Comparison of ENCODE assay signal across 22 cellular contexts in the genomic region with DNA sequence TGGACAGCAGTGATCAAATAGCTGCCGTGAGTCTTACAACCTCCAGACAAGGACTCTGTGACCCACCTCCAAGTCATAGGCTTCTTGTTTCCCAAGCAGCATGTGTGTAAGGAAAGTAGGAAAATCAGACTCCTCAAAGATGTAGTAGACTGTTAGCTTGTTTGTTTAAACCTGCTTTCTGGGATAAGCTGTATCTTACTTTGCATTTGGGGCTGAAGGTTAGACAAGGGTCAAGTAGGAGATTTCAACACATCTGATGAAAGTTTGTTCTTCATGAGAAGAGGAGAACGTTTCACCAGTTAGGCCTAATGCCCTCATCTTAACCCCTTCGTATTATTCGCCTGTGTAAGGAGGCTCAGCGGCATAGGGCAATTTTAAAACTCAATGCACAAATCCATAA.
DNase-seq lines count a peak whose midpoint lies in the region; ATAC-seq, FAIRE-seq and TF ChIP-seq lines count a peak whose summit lies in the region.
"Had no signal": no experiment of that assay in that cellular context is flagged by ENCODE, and none has a peak within 500 bp of the region (broad histone marks: within the 10 kb centered on the region; RNA-seq: fewer than 3 reads in every experiment).

No MANE protein-coding gene starts in this region.

- H3K79me2 ChIP-seq in K562 (ENCODE audit: control insufficient read depth, insufficient read depth, low read length) = no peaks in the 10 kb centered on the region

- H3K4me2 ChIP-seq in K562 (ENCODE audit: insufficient read depth, low read length) = peak overlapping the region; percentile 33; the same call in 1 of the 2 replicates
- H3K4me2 ChIP-seq: A549 had no signal

- H3K9ac ChIP-seq in K562 (ENCODE audit: insufficient read depth in 1 of 2, low read depth in 2 of 2, low read length in 2 of 2) = no peak overlapping the region

- no peak for TF ChIP-seq CTCF in K562 (IDR thresholded peaks at IDR 0.05 in 2 of 3, conservative IDR thresholded peaks at IDR 0.05 in 1 of 3; ENCODE audit: insufficient read depth in 2 of 3, low read depth in 1 of 3, low read length in 3 of 3)
- TF ChIP-seq CTCF in left lung (IDR thresholded peaks at IDR 0.05) = no peak
- no peak for TF ChIP-seq CTCF in progenitor cell of endocrine pancreas (IDR thresholded peaks at IDR 0.05; ENCODE audit: unreplicated experiment)
- no peak for TF ChIP-seq CTCF in type B pancreatic cell (conservative IDR thresholded peaks at IDR 0.05)

- H3K27me3 ChIP-seq in K562 (ENCODE audit: control insufficient read depth in 2 of 2, insufficient read depth in 2 of 2, low read length in 2 of 2) (no peaks in the 10 kb centered on the region), left lung (no peaks in the 10 kb centered on the region)

- no peak overlapping the region for H3K4me3 Mint-ChIP-seq in progenitor cell of endocrine pancreas (ENCODE audit: low read depth)
- H3K4me3 Mint-ChIP-seq in type B pancreatic cell = no peak overlapping the region
- H3K4me3 Mint-ChIP-seq: CD4-positive, alpha-beta memory T cell; HFFc6 had no signal

- peaks cover 0 to 2% of the 10 kb centered on the region in 2 experiments; a peak in 1 of 5 replicates for H3K4me1 ChIP-seq in K562 (replicated peaks in 1 of 2; ENCODE audit: control insufficient read depth in 2 of 2, insufficient read depth in 2 of 2, low read length in 2 of 2)
- no peaks in the 10 kb centered on the region for H3K4me1 ChIP-seq in left lung
- H3K4me1 ChIP-seq: A549 had no signal

- H3K4me3 ChIP-seq in K562 (no peak overlapping the region), left lung (no peak overlapping the region)
- H3K4me3 ChIP-seq: A549 had no signal

- ATAC-seq in K562 (no peak; the same call in 2 of the 3 replicates), left lung (peak; percentile 61), GM18873 (IDR thresholded peaks at IDR 0.05; ENCODE audit: low FRiP score, unreplicated experiment) (no peak)
- ATAC-seq: A549, HCT116 had no signal

- H3K36me3 Mint-ChIP-seq in progenitor cell of endocrine pancreas (ENCODE audit: insufficient read depth) (peaks cover 4% of the 10 kb centered on the region), type B pancreatic cell (no peaks in the 10 kb centered on the region)
- H3K36me3 Mint-ChIP-seq: CD4-positive, alpha-beta memory T cell had no signal

- CTCF ChIA-PET in K562 (lab: Yijun Ruan, JAX; ENCODE audit: low intra/inter-chr PET ratio) = no interaction called here

- no peak overlapping the region for H2AFZ ChIP-seq in K562 (ENCODE audit: low read depth, low read length)

- WGBS in K562 (ENCODE audit: insufficient coverage, low coverage, missing lambda C conversion rate) = 35% methylated on average over 5 of the region's 5 CpGs

- no peak overlapping the region for H3K27ac ChIP-seq in K562 (ENCODE audit: extremely low read depth, low read depth, low read length)
- no peak overlapping the region for H3K27ac ChIP-seq in left lung
- H3K27ac ChIP-seq: 22Rv1, A549, C4-2B, HL-60 had no signal

- BruUV-seq in K562 (replicated peaks; lab: Mats Ljungman, UMichigan) = no TSS peak

- no peak for TF ChIP-seq EP300 in K562 (IDR thresholded peaks at IDR 0.05; ENCODE audit: low read length)

- in situ Hi-C loops in K562 (cut with MboI) = no loop called here

- H3K4me1 Mint-ChIP-seq in progenitor cell of endocrine pancreas (ENCODE audit: low read depth) (peaks cover 18% of the 10 kb centered on the region), type B pancreatic cell (ENCODE audit: unreplicated experiment) (peaks cover 9% of the 10 kb centered on the region)
- H3K4me1 Mint-ChIP-seq: CD4-positive, alpha-beta memory T cell had no signal

- intact Hi-C loops in K562 (cut with micrococcal nuclease) (no loop called here), left lung (cut with DNase I) (no loop called here)

- peak; percentile 16 for DNase-seq in MV-4-11 (lab: John Stamatoyannopoulos, UW)
- DNase-seq in K562 (ENCODE audit: extremely low read depth in 1 of 4, low spot score in 3 of 4) = no peak
- DNase-seq in left lung = no peak
- no peak for DNase-seq in progenitor cell of endocrine pancreas (ENCODE audit: low spot score, unreplicated experiment)
- no peak for DNase-seq in NCI-H524 treated with DMSO at 0.1 percent for 48 hours (lab: John Stamatoyannopoulos, UW)
- no peak for DNase-seq in stimulated activated naive CD4-positive, alpha-beta T cell (lab: John Stamatoyannopoulos, UW)
- no peak for DNase-seq in type B pancreatic cell (ENCODE audit: extremely low spot score, unreplicated experiment)
- DNase-seq: AML-193; CD4-positive, alpha-beta memory T cell; DMS153; DMS79; GDM1; GOT3; H7; HFFc6 had no signal

- POLR2A ChIA-PET in K562 (lab: Yijun Ruan, JAX) = interaction anchor here (0.6 to 0.7 kb wide), 3 partner anchors 15 to 1033 kb away, joined by 3 to 4 read pairs (median 3); no protein-coding TSS in a partner anchor

- H3K27ac Mint-ChIP-seq in progenitor cell of endocrine pancreas (peak overlapping the region; percentile 81), type B pancreatic cell (no peak overlapping the region)
- H3K27ac Mint-ChIP-seq: CD4-positive, alpha-beta memory T cell; HFFc6 had no signal

- TF ChIP-seq POLR2A in K562 (conservative IDR thresholded peaks at IDR 0.05) = no peak

- FAIRE-seq in K562 (lab: Jason Lieb, UNC) = no peak
- FAIRE-seq: A549, GM12892 had no signal

- H3K27me3 Mint-ChIP-seq in progenitor cell of endocrine pancreas (no peaks in the 10 kb centered on the region), type B pancreatic cell (no peaks in the 10 kb centered on the region)

- no peaks in the 10 kb centered on the region for H3K9me1 ChIP-seq in K562 (ENCODE audit: control insufficient read depth, insufficient read depth, low read length)

- H3K9me3 Mint-ChIP-seq in progenitor cell of endocrine pancreas (ENCODE audit: low read depth) (peaks cover 13% of the 10 kb centered on the region), type B pancreatic cell (peaks cover 7% of the 10 kb centered on the region)

- H3K36me3 ChIP-seq in K562 (ENCODE audit: control insufficient read depth, insufficient read depth, low read length) = no peaks in the 10 kb centered on the region
- H3K36me3 ChIP-seq in left lung = no peaks in the 10 kb centered on the region

- no peaks in the 10 kb centered on the region for H4K20me1 ChIP-seq in K562 (replicated peaks; ENCODE audit: control insufficient read depth, insufficient read depth, low read length)

- H3K9me3 ChIP-seq in K562 (replicated peaks; ENCODE audit: control insufficient read depth, insufficient read depth, low read depth, low read length) (peaks cover 5% of the 10 kb centered on the region), left lung (peaks cover 0 to 8% of the 10 kb centered on the region in 2 donors)

- TF ChIP-seq RAD21 in K562 (CRISPR knock-in tag; conservative IDR thresholded peaks at IDR 0.05 in 1 of 2, IDR thresholded peaks at IDR 0.05 in 1 of 2) = no peak

TF ChIP-seq in K562, 482 proteins besides CTCF, POLR2A, EP300 and RAD21 (continues in another document):
- TF ChIP-seq TCF3 (CRISPR knock-in tag; IDR thresholded peaks at IDR 0.05) = peak; percentile 73
- no peak for TF ChIP-seq EZH2 (IDR thresholded peaks at IDR 0.05; ENCODE audit: borderline replicate concordance, low read depth, low read length)
- TF ChIP-seq NCOR1 (IDR thresholded peaks at IDR 0.05) = peak; percentile 33; the same call in 1 of the 2 replicates
- no peak for TF ChIP-seq RBM25 (IDR thresholded peaks at IDR 0.05; ENCODE audit: low read depth, low read length, severe bottlenecking)
- no peak for TF ChIP-seq ZNF24 (IDR thresholded peaks at IDR 0.05)
- TF ChIP-seq, protein P1, sequence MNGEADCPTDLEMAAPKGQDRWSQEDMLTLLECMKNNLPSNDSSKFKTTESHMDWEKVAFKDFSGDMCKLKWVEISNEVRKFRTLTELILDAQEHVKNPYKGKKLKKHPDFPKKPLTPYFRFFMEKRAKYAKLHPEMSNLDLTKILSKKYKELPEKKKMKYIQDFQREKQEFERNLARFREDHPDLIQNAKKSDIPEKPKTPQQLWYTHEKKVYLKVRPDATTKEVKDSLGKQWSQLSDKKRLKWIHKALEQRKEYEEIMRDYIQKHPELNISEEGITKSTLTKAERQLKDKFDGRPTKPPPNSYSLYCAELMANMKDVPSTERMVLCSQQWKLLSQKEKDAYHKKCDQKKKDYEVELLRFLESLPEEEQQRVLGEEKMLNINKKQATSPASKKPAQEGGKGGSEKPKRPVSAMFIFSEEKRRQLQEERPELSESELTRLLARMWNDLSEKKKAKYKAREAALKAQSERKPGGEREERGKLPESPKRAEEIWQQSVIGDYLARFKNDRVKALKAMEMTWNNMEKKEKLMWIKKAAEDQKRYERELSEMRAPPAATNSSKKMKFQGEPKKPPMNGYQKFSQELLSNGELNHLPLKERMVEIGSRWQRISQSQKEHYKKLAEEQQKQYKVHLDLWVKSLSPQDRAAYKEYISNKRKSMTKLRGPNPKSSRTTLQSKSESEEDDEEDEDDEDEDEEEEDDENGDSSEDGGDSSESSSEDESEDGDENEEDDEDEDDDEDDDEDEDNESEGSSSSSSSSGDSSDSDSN (IDR thresholded peaks at IDR 0.05; ENCODE audit: borderline replicate concordance in 1 of 2, low read depth in 2 of 2, low read length in 2 of 2) = no peak
- peak; percentile 68 for TF ChIP-seq TAL1 (IDR thresholded peaks at IDR 0.05)
- TF ChIP-seq CBX2 (IDR thresholded peaks at IDR 0.05; ENCODE audit: insufficient read depth, low read length, poor library complexity, severe bottlenecking) = no peak
- no peak for TF ChIP-seq RAD51 (IDR thresholded peaks at IDR 0.05; ENCODE audit: borderline replicate concordance, low read depth)
- TF ChIP-seq ZNF134 (CRISPR knock-in tag; conservative IDR thresholded peaks at IDR 0.05) = no peak
- no peak for TF ChIP-seq IRF2 (CRISPR knock-in tag; IDR thresholded peaks at IDR 0.05)
- peak; percentile 25 to 45; a peak in 2 of 4 replicates for TF ChIP-seq TRIM24 (IDR thresholded peaks at IDR 0.05)
- no peak for TF ChIP-seq TRIM28 (IDR thresholded peaks at IDR 0.05)
- TF ChIP-seq FOXA3 (CRISPR knock-in tag; conservative IDR thresholded peaks at IDR 0.05 in 1 of 2, IDR thresholded peaks at IDR 0.05 in 1 of 2) = peak in 1 of 2 experiments; percentile 17; a peak in 1 of 4 replicates
- peak; percentile 52; the same call in 1 of the 2 replicates for TF ChIP-seq ARID1B (IDR thresholded peaks at IDR 0.05)
- TF ChIP-seq CEBPG (CRISPR knock-in tag; IDR thresholded peaks at IDR 0.05) = no peak
- 0 out of 4 replicates have a peak, but pooled peaks of 1 of the 2 experiments have one; percentile 12 for TF ChIP-seq CEBPG (tag; conservative IDR thresholded peaks at IDR 0.05 in 1 of 2, IDR thresholded peaks at IDR 0.05 in 1 of 2)
- no peak for TF ChIP-seq NR2C1 (IDR thresholded peaks at IDR 0.05)
- TF ChIP-seq NR2C1 (tag; IDR thresholded peaks at IDR 0.05) = peak; percentile 72; the same call in 1 of the 2 replicates
